8 cellular contexts compared by ENCODE assay signal in genomic region chr17:2041561-2042354, GRCh38. TPM values are rescaled to one million over a fixed set of nuclear protein-coding genes. Genes with fewer than 3 reads are reported as not detected.
DNase-seq lines count a peak whose midpoint lies in the region; ATAC-seq and TF ChIP-seq lines count a peak whose summit lies in the region.

TSS of gene OVCA2 (plus strand) at chr17:2042022. CDS start at chr17:2042048, 26 bp downstream.

- H3K9me3 ChIP-seq in WERI-Rb-1 (ENCODE audit: severe bottlenecking) (no peaks in the 10 kb centered on the region), mammary epithelial cell (replicated peaks; ENCODE audit: insufficient read depth, low read length) (no peaks in the 10 kb centered on the region), spleen (no peaks in the 10 kb centered on the region)

- 2% methylated on average over 23 of the region's 91 CpGs for whole genome bisulfite sequencing in mammary epithelial cell (ENCODE audit: low coverage, missing lambda C conversion rate)
- 0 to 5% (median 1%) methylated on average over 44 to 91 of the region's 91 CpGs for WGBS in spleen, 5 donors

- H3K36me3 ChIP-seq in ACC112 (ENCODE audit: insufficient read depth, low read length), result peaks cover 3% of the 10 kb centered on the region; the same call in 1 of the 2 replicates
- H3K36me3 ChIP-seq in WERI-Rb-1, result peaks cover 48% of the 10 kb centered on the region
- peaks cover 7% of the 10 kb centered on the region for H3K36me3 ChIP-seq in mammary epithelial cell (ENCODE audit: insufficient read depth, low read length)
- peaks cover 0 to 60% (median 38%) of the 10 kb centered on the region in 6 donors for H3K36me3 ChIP-seq in spleen

- peak within 1 kb of the TSS; percentile 89 to 98 (median 94) for H3K27ac Mint-ChIP-seq in immature natural killer cell

- peak within 1 kb of the TSS; percentile 91 to 94 (median 93) for H3K4me3 Mint-ChIP-seq in immature natural killer cell

- no TSS peak for BruUV-seq in mammary epithelial cell (replicated peaks; lab: Mats Ljungman, UMichigan)

- H3K27ac ChIP-seq in ACC112 (ENCODE audit: low read depth, low read length), result peak within 1 kb of the TSS; percentile 72
- peak within 1 kb of the TSS; percentile 99 for H3K27ac ChIP-seq in WERI-Rb-1
- peak within 1 kb of the TSS; percentile 87 for H3K27ac ChIP-seq in mammary epithelial cell (ENCODE audit: insufficient read depth, low read depth, low read length)
- H3K27ac ChIP-seq in spleen, result peak within 1 kb of the TSS; percentile 87 to 96 (median 93)

- H4K20me1 ChIP-seq in mammary epithelial cell (ENCODE audit: insufficient read depth, low read length), result no peaks in the 10 kb centered on the region

- H3K79me2 ChIP-seq in ACC112 (ENCODE audit: control insufficient read depth, insufficient read depth, low read length, unreplicated experiment), result peaks cover 15% of the 10 kb centered on the region
- peaks cover 28% of the 10 kb centered on the region for H3K79me2 ChIP-seq in mammary epithelial cell (ENCODE audit: insufficient read depth, low read length)

- H3K27me3 ChIP-seq in ACC112 (ENCODE audit: insufficient read depth, low read length) (no peaks in the 10 kb centered on the region), WERI-Rb-1 (ENCODE audit: insufficient read depth, low read depth, severe bottlenecking) (no peaks in the 10 kb centered on the region), mammary epithelial cell (ENCODE audit: insufficient read depth, low read length) (no peaks in the 10 kb centered on the region), spleen (replicated peaks in 1 of 7) (no peaks in the 10 kb centered on the region)

- TF ChIP-seq POLR2A in spleen (IDR thresholded peaks at IDR 0.05), result no peak

- H3K27me3 Mint-ChIP-seq in immature natural killer cell (ENCODE audit: low read depth in 3 of 3), result peaks cover 2 to 8% (median 4%) of the 10 kb centered on the region in 3 donors

- H3K9me3 Mint-ChIP-seq in immature natural killer cell, result no peaks in the 10 kb centered on the region

- ATAC-seq in GM18861 (IDR thresholded peaks at IDR 0.05; ENCODE audit: unreplicated experiment) (peak; percentile 84), HG03097 (IDR thresholded peaks at IDR 0.05; ENCODE audit: low FRiP score, unreplicated experiment) (peak; percentile 90)

- in situ Hi-C loops in mammary epithelial cell (cut with MboI; ENCODE audit: low sequenced_read_pairs in 2 of 2), result loop anchor here in 1 of 2 donors (25.0 kb wide), 1 partner anchor 329 kb away; the partner anchor contains the start of genes TLCD2 and WDR81

- dilution Hi-C loops in mammary epithelial cell (cut with HindIII; ENCODE audit: low sequenced_read_pairs), result loop anchor here (5.0 kb wide), 2 partner anchors 44 to 99 kb away; no protein-coding TSS in a partner anchor

- TF ChIP-seq CTCF in WERI-Rb-1 (IDR thresholded peaks at IDR 0.05; ENCODE audit: low read depth, low read length) (peak; percentile 65), mammary epithelial cell (conservative IDR thresholded peaks at IDR 0.05 in 1 of 2, IDR thresholded peaks at IDR 0.05 in 1 of 2; ENCODE audit: extremely low read depth in 1 of 2, insufficient read depth in 1 of 2, low read depth in 1 of 2, low read length in 2 of 2) (peak; percentile 12 to 51), spleen (IDR thresholded peaks at IDR 0.05 in 8 of 11, conservative IDR thresholded peaks at IDR 0.05 in 3 of 11) (peak in 10 of 11 experiments; percentile 14 to 76 (median 56))

- peak; percentile 65 for DNase-seq in NCI-H2196 treated with DMSO at 0.1 percent for 48 hours (lab: John Stamatoyannopoulos, UW; ENCODE audit: unreplicated experiment)
- peak; percentile 96 for DNase-seq in WERI-Rb-1
- peak; percentile 92 for DNase-seq in mammary epithelial cell
- peak; percentile 96 for DNase-seq in immature natural killer cell
- peak; percentile 99 for DNase-seq in spleen

- peaks cover 20 to 24% of the 10 kb centered on the region in 2 donors for H3K4me1 Mint-ChIP-seq in immature natural killer cell

- intact Hi-C loops in mammary epithelial cell (cut with micrococcal nuclease), result loop anchor here (1.0 to 10.0 kb wide), 2 partner anchors 9 to 363 kb away; partner anchors contain the start of gene MNT
- intact Hi-C loops in spleen (cut with DNase I; ENCODE audit: low total_unique reads), result no loop called here

- CTCF ChIA-PET in mammary epithelial cell (lab: Charles Lee; ENCODE audit: low non-redundant PET), result no interaction called here

- peaks cover 0 to 17% (median 3%) of the 10 kb centered on the region in 3 donors for H3K36me3 Mint-ChIP-seq in immature natural killer cell

- H3K4me2 ChIP-seq in mammary epithelial cell (ENCODE audit: insufficient read depth, low read depth, low read length), result peak within 1 kb of the TSS; percentile 100

- H3K4me3 ChIP-seq in ACC112 (ENCODE audit: low read depth, low read length), result peak within 1 kb of the TSS; percentile 91
- peak within 1 kb of the TSS; percentile 67 for H3K4me3 ChIP-seq in WERI-Rb-1 (ENCODE audit: low read depth, low read length)
- H3K4me3 ChIP-seq in mammary epithelial cell (replicated peaks in 1 of 3; ENCODE audit: insufficient read depth in 1 of 3, low read depth in 2 of 3, low read length in 3 of 3), result peak within 1 kb of the TSS; percentile 68 to 85 (median 74)
- H3K4me3 ChIP-seq in spleen, result peak within 1 kb of the TSS; percentile 52 to 85 (median 74)

- peaks cover 21% of the 10 kb centered on the region for H3K4me1 ChIP-seq in ACC112 (ENCODE audit: control insufficient read depth, insufficient read depth, low read length, unreplicated experiment)
- peaks cover 31% of the 10 kb centered on the region for H3K4me1 ChIP-seq in mammary epithelial cell (ENCODE audit: insufficient read depth, low read length)
- peaks cover 0 to 40% (median 29%) of the 10 kb centered on the region in 6 donors for H3K4me1 ChIP-seq in spleen

- H2AFZ ChIP-seq in ACC112 (ENCODE audit: low read length, unreplicated experiment), result peak within 1 kb of the TSS; percentile 51
- H2AFZ ChIP-seq in mammary epithelial cell (ENCODE audit: low read depth, low read length), result peak within 1 kb of the TSS; percentile 86

- H3K9ac ChIP-seq in mammary epithelial cell (ENCODE audit: insufficient read depth, low read length), result peak within 1 kb of the TSS; percentile 96

RNA-seq across cellular contexts. Expression of gene OVCA2, which starts in this region (rescaled TPM):
- total RNA-seq in mammary epithelial cell, result 10 to 100 TPM; 44.1 to 65.7 TPM
- 68.4 TPM for polyA plus RNA-seq in mammary epithelial cell
- 28.3 TPM for polyA minus RNA-seq in mammary epithelial cell
- polyA plus RNA-seq in immature natural killer cell, result 100 to 1,000 TPM in 2 of 3 donors, 10 to 100 TPM in 1; 90.6 to 107 (median 104) TPM
- total RNA-seq in spleen, result 10 to 100 TPM; 20.9 to 51.3 (median 28.9) TPM
- 10 to 100 TPM; 52.9 to 68.8 (median 66.4) TPM for polyA plus RNA-seq in spleen

Comparison
In these comparisons a context has a peak if more than half of its experiments do, and no peak if none do; other contexts are left out.
1. Peak in every context shown above with its lines: DNase-seq, ATAC-seq, H3K4me3 ChIP-seq and H3K27ac ChIP-seq.